8 cellular contexts compared by ENCODE assay signal in genomic region chr7:50449881-50450690, GRCh38. TPM values are rescaled to one million over a fixed set of nuclear protein-coding genes. Genes with fewer than 3 reads are reported as not detected.
DNase-seq lines count a peak whose midpoint lies in the region; ATAC-seq and TF ChIP-seq lines count a peak whose summit lies in the region.

FIGNL1 (minus strand) TSS chr7:50450350; CDS start chr7:50447287, 3,063 bp downstream.

- CTCF ChIA-PET in OCI-LY7 (lab: Charles Lee; ENCODE audit: unreplicated experiment): interaction anchor here (0.6 to 0.8 kb wide), 3 partner anchors 25 to 283 kb away, joined by 3 to 4 read pairs (median 4); no protein-coding TSS in a partner anchor

- H3K79me2 ChIP-seq in OCI-LY7 (ENCODE audit: insufficient read depth, low read depth, low read length): peaks cover 26% of the 10 kb centered on the region

- intact Hi-C loops in OCI-LY7 (cut with micrococcal nuclease; ENCODE audit: unreplicated experiment): no loop called here

- peak within 1 kb of the TSS; percentile 87 for H3K4me2 ChIP-seq in OCI-LY7 (ENCODE audit: low read length)

- H3K36me3 ChIP-seq in HUES64 (ENCODE audit: insufficient read depth, low read length) (peaks cover 19% of the 10 kb centered on the region), OCI-LY7 (ENCODE audit: insufficient read depth, low read length) (peaks cover 36% of the 10 kb centered on the region), muscle layer of colon (ENCODE audit: insufficient read depth, low read length) (peaks cover 16% of the 10 kb centered on the region)

- peaks cover 18% of the 10 kb centered on the region; the same call in 1 of the 2 replicates for H3K4me1 ChIP-seq in HUES64 (ENCODE audit: insufficient read depth, low read length)
- peaks cover 26% of the 10 kb centered on the region for H3K4me1 ChIP-seq in OCI-LY7 (ENCODE audit: insufficient read depth, low read length, poor library complexity, severe bottlenecking)
- H3K4me1 ChIP-seq in muscle layer of colon (ENCODE audit: insufficient read depth, low read length): peaks cover 4% of the 10 kb centered on the region

- H3K9me2 ChIP-seq in OCI-LY7 (ENCODE audit: insufficient read depth, low read length): no peaks in the 10 kb centered on the region

- H3K27me3 ChIP-seq in HUES64 (ENCODE audit: insufficient read depth, low read length) (no peaks in the 10 kb centered on the region), muscle layer of colon (ENCODE audit: control insufficient read depth in 1 of 2, insufficient read depth in 2 of 2, low read length in 2 of 2) (no peaks in the 10 kb centered on the region)

- TF ChIP-seq CTCF in OCI-LY7 (conservative IDR thresholded peaks at IDR 0.05; ENCODE audit: low read length): no peak

- H3K9me3 ChIP-seq in HUES64 (ENCODE audit: insufficient read depth, low read depth, low read length): no peaks in the 10 kb centered on the region
- no peaks in the 10 kb centered on the region for H3K9me3 ChIP-seq in OCI-LY7 (ENCODE audit: low read length)
- no peaks in the 10 kb centered on the region for H3K9me3 ChIP-seq in muscle layer of colon (ENCODE audit: low read length)

- POLR2A ChIA-PET in OCI-LY7 (lab: Charles Lee): interaction anchor here (0.6 to 2.0 kb wide), 11 partner anchors 8 to 369 kb away, joined by 3 to 7 read pairs (median 3); no protein-coding TSS in a partner anchor

- H4K20me1 ChIP-seq in OCI-LY7 (ENCODE audit: insufficient read depth, low read length): peaks cover 15% of the 10 kb centered on the region; the same call in 1 of the 2 replicates

- peak within 1 kb of the TSS; percentile 91 for H2AFZ ChIP-seq in OCI-LY7 (ENCODE audit: low read length)

- DNase-seq in DMS 273 treated with DMSO at 0.1 percent for 48 hours (lab: John Stamatoyannopoulos, UW) (peak; percentile 65), OCI-LY7 (ENCODE audit: low spot score) (peak; percentile 91), activated T-cell treated with anti-CD3 and anti-CD28 coated beads for 48 hours (ENCODE audit: low read depth) (peak; percentile 86), erythroblast (lab: John Stamatoyannopoulos, UW) (peak; percentile 90)
- DNase-seq in stimulated activated CD8-positive, alpha-beta memory T cell treated with anti-CD3 and anti-CD28 coated beads, Interleukin-7, amount 100 ng/mL, for 1 hour (ENCODE audit: low read depth in 2 of 2): peak; percentile 54 to 63

- peak; percentile 71 for TF ChIP-seq POLR2A in erythroblast (IDR thresholded peaks at IDR 0.05; ENCODE audit: low read length)

- H3K9ac ChIP-seq in HUES64 (ENCODE audit: low read depth, low read length): peak within 1 kb of the TSS; percentile 69
- H3K9ac ChIP-seq in muscle layer of colon (ENCODE audit: low read length): peak within 1 kb of the TSS; percentile 19

- H3K27ac ChIP-seq in HUES64 (ENCODE audit: low read depth, low read length) (peak within 1 kb of the TSS; percentile 24; the same call in 1 of the 2 replicates), OCI-LY7 (ENCODE audit: low read depth, low read length, poor library complexity, severe bottlenecking) (peak within 1 kb of the TSS; percentile 39), muscle layer of colon (ENCODE audit: low read depth, low read length) (peak within 1 kb of the TSS; percentile 80)

- no TSS peak for BruUV-seq in OCI-LY7 (replicated peaks; lab: Mats Ljungman, UMichigan)

- peak; percentile 84 for ATAC-seq in GM21515 (IDR thresholded peaks at IDR 0.05; ENCODE audit: unreplicated experiment)

- 12% methylated on average over 71 of the region's 71 CpGs for WGBS in HUES64

- H3K4me3 ChIP-seq in HUES64 (ENCODE audit: low read length) (peak within 1 kb of the TSS; percentile 64), OCI-LY7 (ENCODE audit: low read depth, low read length, poor library complexity, severe bottlenecking) (peak within 1 kb of the TSS; percentile 89), muscle layer of colon (ENCODE audit: low read depth in 1 of 2, low read length in 2 of 2) (peak within 1 kb of the TSS; percentile 80 to 86)

RNA-seq across cellular contexts. Expression of gene FIGNL1, which starts in this region (rescaled TPM):
- polyA plus RNA-seq in HUES64 (2013, experiment 1 of 2): 16.4 TPM
- 18.0 TPM for polyA plus RNA-seq in HUES64 (2013, experiment 2 of 2)
- 43.8 and 55.6 TPM in 2 replicates for total RNA-seq in OCI-LY7 (2014; rRNA removed; shearing (Covaris generic))
- total RNA-seq in OCI-LY7 (2022): 41.5 and 48.0 TPM in 2 replicates

Comparison
In these comparisons a context has a peak if more than half of its experiments do, and no peak if none do; other contexts are left out.
1. Peak in every context shown above with its lines: DNase-seq, ATAC-seq, H3K4me3 ChIP-seq and H3K27ac ChIP-seq.
2. H3K27ac ChIP-seq: peak in every context shown above with its lines; median percentile 80 in muscle layer of colon; 39 in OCI-LY7; 24 in HUES64.